In the genomic region with DNA sequence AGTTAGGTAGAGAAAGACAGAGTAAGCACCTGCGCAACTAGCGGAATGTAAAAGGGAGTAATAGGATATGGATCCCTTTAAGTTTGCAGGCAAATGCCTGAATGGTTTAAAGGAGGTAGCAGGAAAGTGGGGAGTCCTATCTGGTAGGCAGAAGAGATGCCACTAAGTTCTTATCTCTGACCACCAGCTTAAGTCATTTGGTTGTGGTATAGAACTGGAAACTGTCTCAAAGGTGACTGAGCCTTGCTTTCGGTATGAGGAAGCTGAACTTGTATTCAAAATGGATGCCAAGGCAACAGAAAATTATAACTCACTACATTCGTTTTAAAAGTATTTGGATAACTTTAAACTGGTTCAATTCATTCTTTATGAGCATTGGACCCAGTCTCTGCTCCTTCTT, we compare ENCODE assay signal across 22 cellular contexts.
"Had no signal": no experiment of that assay in that cellular context is flagged by ENCODE, and none has a peak within 500 bp of the region (broad histone marks: within the 10 kb centered on the region; RNA-seq: fewer than 3 reads in every experiment).

No MANE protein-coding gene starts in this region.

- DNase-seq: activated CD4-positive, alpha-beta memory T cell treated with anti-CD3 and anti-CD28 coated beads for 36 hours; activated CD4-positive, alpha-beta T cell treated with anti-CD3 and anti-CD28 coated beads, Interleukin-2, amount 10 ng/mL, durations not matched to agents 24 days and 14 days; activated CD4-positive, CD25-positive, alpha-beta regulatory T cell treated with anti-CD3 and anti-CD28 coated beads, Interleukin-2, amount 50 U/mL, for 72 hours; activated CD8-positive, alpha-beta memory T cell treated with anti-CD3 and anti-CD28 coated beads, Interleukin-2, amount 50 U/mL, for 48 hours; activated gamma-delta T cell; activated naive CD4-positive, alpha-beta T cell treated with anti-CD3 and anti-CD28 coated beads, Interleukin-2, amount 50 U/mL, for 16 hours; activated T-cell treated with anti-CD3 and anti-CD28 coated beads, Interleukin-2, amount 50 U/mL, for 24 hours; amygdala; central memory CD4-positive, alpha-beta T cell; foreskin keratinocyte; heart right ventricle; midbrain; naive thymus-derived CD8-positive, alpha-beta T cell; nucleus accumbens; psoas muscle; sigmoid colon; small intestine; stimulated activated CD4-positive, alpha-beta T cell treated with anti-CD3 and anti-CD28 coated beads, Interleukin-4, amount 100 ng/mL, for 24 hours; stimulated activated naive CD8-positive, alpha-beta T cell treated with anti-CD3 and anti-CD28 coated beads, Interleukin-15, amount 100 ng/mL, for 72 hours; substantia nigra; uterus had no signal

- ATAC-seq: foreskin keratinocyte; heart right ventricle; naive thymus-derived CD8-positive, alpha-beta T cell; psoas muscle; stimulated activated effector memory CD8-positive, alpha-beta T cell treated with anti-CD3 and anti-CD28 coated beads, Interleukin-12 subunit alpha, Interleukin-12 subunit beta, amount 100 ng/mL, for 72 hours; stimulated activated naive CD8-positive, alpha-beta T cell treated with anti-CD3 and anti-CD28 coated beads, Interleukin-15, amount 100 ng/mL, for 72 hours had no signal
